Comparison of ENCODE assay signal across 15 cellular contexts in the genomic region with DNA sequence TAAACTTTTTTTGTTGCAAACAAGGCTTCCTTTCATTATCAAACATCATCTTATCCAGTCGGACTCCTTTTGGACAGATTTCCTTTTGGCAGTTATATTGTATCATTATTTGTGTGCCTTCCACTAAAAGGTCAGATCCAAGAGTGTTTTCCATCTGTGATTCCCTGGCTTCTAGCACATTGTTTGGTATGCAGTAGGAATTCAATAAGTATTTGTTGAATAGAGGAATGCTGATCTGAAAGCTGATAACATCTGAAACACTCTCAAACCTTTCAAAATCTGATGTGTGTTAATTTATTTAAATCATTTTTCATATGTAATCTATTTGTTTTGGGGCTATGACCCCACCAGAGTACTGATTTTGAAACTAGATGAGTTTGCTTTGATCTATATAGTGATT. TPM values are rescaled to one million over a fixed set of nuclear protein-coding genes. Genes with fewer than 3 reads are reported as not detected.
DNase-seq lines count a peak whose midpoint lies in the region; ATAC-seq and TF ChIP-seq lines count a peak whose summit lies in the region.
"Had no signal": no experiment of that assay in that cellular context is flagged by ENCODE, and none has a peak within 500 bp of the region (broad histone marks: within the 10 kb centered on the region; RNA-seq: fewer than 3 reads in every experiment).

No MANE protein-coding gene starts in this region.

- TF ChIP-seq EP300 in SK-N-SH (IDR thresholded peaks at IDR 0.05; ENCODE audit: borderline replicate concordance in 1 of 2, low read depth in 1 of 2, low read length in 1 of 2): peak in 1 of 2 experiments; percentile 24; a peak in 1 of 4 replicates

- intact Hi-C loops in Right ventricle myocardium inferior (cut with DNase I): no loop called here

- no peak overlapping the region for H3K9ac ChIP-seq in SK-N-SH

- peak overlapping the region in 1 of 2 experiments; percentile 48; a peak in 1 of 4 replicates for H3K27ac ChIP-seq in SK-N-SH (ENCODE audit: low read depth in 2 of 2, low read length in 1 of 2)
- H3K27ac ChIP-seq: PC-9, SK-N-MC had no signal

- DNase-seq in EH (ENCODE audit: low read depth) (peak; percentile 63), SK-N-SH (no peak), fibroblast of villous mesenchyme (ENCODE audit: low read depth) (peak; percentile 22), retinal pigment epithelial cell (ENCODE audit: low read depth) (peak; percentile 7), NCI-H128 (lab: John Stamatoyannopoulos, UW; ENCODE audit: unreplicated experiment) (no peak), RPMI8226 (no peak), Right ventricle myocardium inferior (ENCODE audit: missing footprints) (no peak)
- DNase-seq: CD4-positive, CD25-positive, alpha-beta regulatory T cell; DMS53; NCI-H1436 treated with DMSO at 0.1 percent for 48 hours; NCI-H2029 treated with DMSO at 0.1 percent for 48 hours; NCI-H748 treated with DMSO at 0.1 percent for 48 hours; PC-9 had no signal

- no peak for TF ChIP-seq CTCF in SK-N-SH (IDR thresholded peaks at IDR 0.05)
- no peak for TF ChIP-seq CTCF in fibroblast of villous mesenchyme (IDR thresholded peaks at IDR 0.05; ENCODE audit: insufficient read depth, low read depth, low read length)
- no peak for TF ChIP-seq CTCF in retinal pigment epithelial cell (conservative IDR thresholded peaks at IDR 0.05; ENCODE audit: low read depth, low read length)

- H4K20me1 ChIP-seq in SK-N-SH (ENCODE audit: insufficient read depth): no peaks in the 10 kb centered on the region

- CTCF ChIA-PET in SK-N-SH (lab: Yijun Ruan, JAX): interaction anchor here (1.5 kb wide), 1 partner anchor 12 kb away, joined by 5 read pairs; no protein-coding TSS in a partner anchor

- H3K4me2 ChIP-seq in SK-N-SH: no peak overlapping the region; the same call in 1 of the 2 replicates
- H3K4me2 ChIP-seq: PC-9 had no signal

- no peaks in the 10 kb centered on the region for H3K27me3 ChIP-seq in SK-N-SH (ENCODE audit: insufficient read depth)

- no peaks in the 10 kb centered on the region for H3K9me3 ChIP-seq in SK-N-SH
- H3K9me3 ChIP-seq: HAP-1 had no signal

- no peaks in the 10 kb centered on the region for H3F3A ChIP-seq in SK-N-SH (replicated peaks; ENCODE audit: insufficient read depth)

- 77% methylated on average over 1 of the region's 1 CpG for WGBS in SK-N-SH (ENCODE audit: low lambda C conversion rate)

- no peaks in the 10 kb centered on the region for H3K9me2 ChIP-seq in SK-N-SH

- no peaks in the 10 kb centered on the region for H3K4me1 ChIP-seq in SK-N-SH (ENCODE audit: control insufficient read depth in 1 of 2, insufficient read depth in 2 of 2, low read depth in 1 of 2, low read length in 1 of 2)

- H3K4me3 ChIP-seq in SK-N-SH (ENCODE audit: low read depth in 2 of 2, low read length in 1 of 2) (no peak overlapping the region), fibroblast of villous mesenchyme (ENCODE audit: low read depth, low read length) (no peak overlapping the region), retinal pigment epithelial cell (ENCODE audit: low read length) (no peak overlapping the region)
- H3K4me3 ChIP-seq: HAP-1, PC-9, SK-N-MC had no signal

- no peak overlapping the region for H2AFZ ChIP-seq in SK-N-SH (ENCODE audit: low read depth)
- H2AFZ ChIP-seq: PC-9 had no signal

- POLR2A ChIA-PET in SK-N-SH (lab: Yijun Ruan, JAX): no interaction called here

- no peak for TF ChIP-seq RAD21 in SK-N-SH (IDR thresholded peaks at IDR 0.05; ENCODE audit: low read length)

- peaks cover 13 to 30% of the 10 kb centered on the region in 2 experiments for H3K36me3 ChIP-seq in SK-N-SH (replicated peaks in 1 of 2; ENCODE audit: control insufficient read depth in 1 of 2, insufficient read depth in 2 of 2, low read length in 1 of 2)

- H3K79me2 ChIP-seq in SK-N-SH (ENCODE audit: insufficient read depth): no peaks in the 10 kb centered on the region

- ATAC-seq in Right ventricle myocardium inferior: no peak

TF ChIP-seq in SK-N-SH, 30 proteins besides CTCF, POLR2A, EP300 and RAD21:
- TF ChIP-seq TEAD4 (IDR thresholded peaks at IDR 0.05; ENCODE audit: borderline replicate concordance, insufficient read depth) (peak; percentile 49; the same call in 1 of the 2 replicates), JUND (IDR thresholded peaks at IDR 0.05) (peak; percentile 16; the same call in 1 of the 2 replicates), RXRA (IDR thresholded peaks at IDR 0.05; ENCODE audit: borderline replicate concordance, low read depth) (0 out of 2 replicates have a peak, but pooled peaks have one; percentile 11), GATA2 (CRISPR knock-in tag; IDR thresholded peaks at IDR 0.05) (no peak), FOSL2 (IDR thresholded peaks at IDR 0.05; ENCODE audit: borderline replicate concordance, low read depth) (no peak), RCOR1 (IDR thresholded peaks at IDR 0.05; ENCODE audit: low read length) (no peak), NFIC (IDR thresholded peaks at IDR 0.05; ENCODE audit: borderline replicate concordance) (0 out of 2 replicates have a peak, but pooled peaks have one; percentile 31), TCF12 (IDR thresholded peaks at IDR 0.05) (peak; percentile 67), POLR2AphosphoS5 (IDR thresholded peaks at IDR 0.05; ENCODE audit: low read depth, low read length) (no peak), MXI1 (IDR thresholded peaks at IDR 0.05; ENCODE audit: low read depth, low read length) (no peak), CHD2 (IDR thresholded peaks at IDR 0.05; ENCODE audit: low read length, partially characterized antibody) (no peak), FOXM1 (IDR thresholded peaks at IDR 0.05; ENCODE audit: low read depth) (no peak), SMC3 (IDR thresholded peaks at IDR 0.05; ENCODE audit: low read depth, low read length) (no peak), ELF1 (IDR thresholded peaks at IDR 0.05) (no peak)
- TF ChIP-seq, protein P1, sequence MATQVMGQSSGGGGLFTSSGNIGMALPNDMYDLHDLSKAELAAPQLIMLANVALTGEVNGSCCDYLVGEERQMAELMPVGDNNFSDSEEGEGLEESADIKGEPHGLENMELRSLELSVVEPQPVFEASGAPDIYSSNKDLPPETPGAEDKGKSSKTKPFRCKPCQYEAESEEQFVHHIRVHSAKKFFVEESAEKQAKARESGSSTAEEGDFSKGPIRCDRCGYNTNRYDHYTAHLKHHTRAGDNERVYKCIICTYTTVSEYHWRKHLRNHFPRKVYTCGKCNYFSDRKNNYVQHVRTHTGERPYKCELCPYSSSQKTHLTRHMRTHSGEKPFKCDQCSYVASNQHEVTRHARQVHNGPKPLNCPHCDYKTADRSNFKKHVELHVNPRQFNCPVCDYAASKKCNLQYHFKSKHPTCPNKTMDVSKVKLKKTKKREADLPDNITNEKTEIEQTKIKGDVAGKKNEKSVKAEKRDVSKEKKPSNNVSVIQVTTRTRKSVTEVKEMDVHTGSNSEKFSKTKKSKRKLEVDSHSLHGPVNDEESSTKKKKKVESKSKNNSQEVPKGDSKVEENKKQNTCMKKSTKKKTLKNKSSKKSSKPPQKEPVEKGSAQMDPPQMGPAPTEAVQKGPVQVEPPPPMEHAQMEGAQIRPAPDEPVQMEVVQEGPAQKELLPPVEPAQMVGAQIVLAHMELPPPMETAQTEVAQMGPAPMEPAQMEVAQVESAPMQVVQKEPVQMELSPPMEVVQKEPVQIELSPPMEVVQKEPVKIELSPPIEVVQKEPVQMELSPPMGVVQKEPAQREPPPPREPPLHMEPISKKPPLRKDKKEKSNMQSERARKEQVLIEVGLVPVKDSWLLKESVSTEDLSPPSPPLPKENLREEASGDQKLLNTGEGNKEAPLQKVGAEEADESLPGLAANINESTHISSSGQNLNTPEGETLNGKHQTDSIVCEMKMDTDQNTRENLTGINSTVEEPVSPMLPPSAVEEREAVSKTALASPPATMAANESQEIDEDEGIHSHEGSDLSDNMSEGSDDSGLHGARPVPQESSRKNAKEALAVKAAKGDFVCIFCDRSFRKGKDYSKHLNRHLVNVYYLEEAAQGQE (IDR thresholded peaks at IDR 0.05; ENCODE audit: low read depth, low read length): no peak
- TF ChIP-seq, protein P2, sequence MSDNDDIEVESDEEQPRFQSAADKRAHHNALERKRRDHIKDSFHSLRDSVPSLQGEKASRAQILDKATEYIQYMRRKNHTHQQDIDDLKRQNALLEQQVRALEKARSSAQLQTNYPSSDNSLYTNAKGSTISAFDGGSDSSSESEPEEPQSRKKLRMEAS (IDR thresholded peaks at IDR 0.05; ENCODE audit: low read depth): no peak
- TF ChIP-seq, protein P3, sequence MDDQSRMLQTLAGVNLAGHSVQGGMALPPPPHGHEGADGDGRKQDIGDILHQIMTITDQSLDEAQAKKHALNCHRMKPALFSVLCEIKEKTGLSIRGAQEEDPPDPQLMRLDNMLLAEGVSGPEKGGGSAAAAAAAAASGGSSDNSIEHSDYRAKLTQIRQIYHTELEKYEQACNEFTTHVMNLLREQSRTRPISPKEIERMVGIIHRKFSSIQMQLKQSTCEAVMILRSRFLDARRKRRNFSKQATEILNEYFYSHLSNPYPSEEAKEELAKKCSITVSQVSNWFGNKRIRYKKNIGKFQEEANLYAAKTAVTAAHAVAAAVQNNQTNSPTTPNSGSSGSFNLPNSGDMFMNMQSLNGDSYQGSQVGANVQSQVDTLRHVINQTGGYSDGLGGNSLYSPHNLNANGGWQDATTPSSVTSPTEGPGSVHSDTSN (IDR thresholded peaks at IDR 0.05): peak; percentile 52
- TF ChIP-seq, protein P4, sequence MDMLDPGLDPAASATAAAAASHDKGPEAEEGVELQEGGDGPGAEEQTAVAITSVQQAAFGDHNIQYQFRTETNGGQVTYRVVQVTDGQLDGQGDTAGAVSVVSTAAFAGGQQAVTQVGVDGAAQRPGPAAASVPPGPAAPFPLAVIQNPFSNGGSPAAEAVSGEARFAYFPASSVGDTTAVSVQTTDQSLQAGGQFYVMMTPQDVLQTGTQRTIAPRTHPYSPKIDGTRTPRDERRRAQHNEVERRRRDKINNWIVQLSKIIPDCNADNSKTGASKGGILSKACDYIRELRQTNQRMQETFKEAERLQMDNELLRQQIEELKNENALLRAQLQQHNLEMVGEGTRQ (IDR thresholded peaks at IDR 0.05; ENCODE audit: borderline replicate concordance, low read depth, low read length): no peak
- TF ChIP-seq, protein P5, sequence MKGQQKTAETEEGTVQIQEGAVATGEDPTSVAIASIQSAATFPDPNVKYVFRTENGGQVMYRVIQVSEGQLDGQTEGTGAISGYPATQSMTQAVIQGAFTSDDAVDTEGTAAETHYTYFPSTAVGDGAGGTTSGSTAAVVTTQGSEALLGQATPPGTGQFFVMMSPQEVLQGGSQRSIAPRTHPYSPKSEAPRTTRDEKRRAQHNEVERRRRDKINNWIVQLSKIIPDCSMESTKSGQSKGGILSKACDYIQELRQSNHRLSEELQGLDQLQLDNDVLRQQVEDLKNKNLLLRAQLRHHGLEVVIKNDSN (IDR thresholded peaks at IDR 0.05; ENCODE audit: borderline replicate concordance, low read depth): no peak

RNA-seq across cellular contexts. Expression of a gene that starts 39.0 kb away (rescaled TPM):
- 11.5 and 14.6 TPM in 2 replicates for polyA plus RNA-seq in SK-N-SH (2012; rRNA removed)
- polyA plus RNA-seq in SK-N-SH (2012; cell fraction: cytosol; rRNA removed): 15.3 and 16.1 TPM in 2 replicates
- polyA plus RNA-seq in SK-N-SH (2012; cell fraction: nucleus; rRNA removed): 2.8 and 8.0 TPM in 2 replicates
- total RNA-seq in fibroblast of villous mesenchyme: 13.9 and 28.9 TPM in 2 replicates
- 6.4 TPM for total RNA-seq in Right ventricle myocardium inferior

Comparison
In these comparisons a context has a peak if more than half of its experiments do, and no peak if none do; other contexts are left out.
1. DNase-seq: peak in EH (single experiment), fibroblast of villous mesenchyme (single experiment) and retinal pigment epithelial cell (single experiment); none in SK-N-SH (single experiment), NCI-H128 (single experiment), RPMI8226 (single experiment) and Right ventricle myocardium inferior (single experiment).